In the genomic region with DNA sequence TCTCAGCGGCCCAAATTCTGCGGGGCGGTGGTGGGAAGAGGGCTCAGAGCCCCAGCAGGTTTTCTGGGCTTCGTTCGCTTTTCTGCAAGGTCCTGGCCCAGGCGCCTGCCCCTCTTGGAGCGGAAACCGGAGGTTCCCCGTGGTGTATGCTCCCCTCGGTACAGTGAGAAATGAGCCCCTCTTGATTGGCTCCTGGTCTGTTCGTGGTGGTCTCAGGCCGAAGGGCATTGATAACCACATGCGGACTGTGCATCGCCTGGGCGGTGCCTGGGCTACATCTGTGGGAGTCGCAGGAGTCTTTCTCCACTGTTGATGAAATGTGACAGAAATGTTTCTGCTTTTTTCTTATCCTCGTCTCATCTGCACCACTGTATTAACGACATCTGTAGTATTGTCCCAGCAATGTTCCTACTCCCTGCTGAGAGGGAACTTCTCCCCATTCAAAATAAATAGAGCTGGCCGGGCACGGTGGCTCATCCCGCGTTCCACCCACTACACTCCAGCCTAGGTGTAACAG, we compare ENCODE assay signal across 8 cellular contexts. TPM values are rescaled to one million over a fixed set of nuclear protein-coding genes. Genes with fewer than 3 reads are reported as not detected.
DNase-seq lines count a peak whose midpoint lies in the region; ATAC-seq and TF ChIP-seq lines count a peak whose summit lies in the region.

No MANE protein-coding gene starts in this region.

- H3F3A ChIP-seq in SK-N-SH (replicated peaks; ENCODE audit: insufficient read depth), result peaks cover 18% of the 10 kb centered on the region

- peak overlapping the region; percentile 84 for H4K91ac ChIP-seq in trophoblast cell (ENCODE audit: low read depth, low read length)

- WGBS in SK-N-SH (ENCODE audit: low lambda C conversion rate), result 25% methylated on average over 8 of the region's 22 CpGs
- no CpG with 5 or more reads among the region's 22 CpGs for WGBS in trophoblast cell (ENCODE audit: extremely low coverage, insufficient coverage, insufficient read length)

- H3K79me1 ChIP-seq in trophoblast cell (ENCODE audit: low read length), result peaks cover 12% of the 10 kb centered on the region

- H4K20me1 ChIP-seq in SK-N-SH (ENCODE audit: insufficient read depth), result no peaks in the 10 kb centered on the region

- CTCF ChIA-PET in SK-N-SH (lab: Yijun Ruan, JAX), result interaction anchor here (0.7 to 3.5 kb wide), 13 partner anchors 8 to 149 kb away, joined by 3 to 18 read pairs (median 5); partner anchors contain the start of genes NPDC1, RNF224 and SAPCD2

- H3K18ac ChIP-seq in trophoblast cell (ENCODE audit: low read length), result peak overlapping the region; percentile 72

- peak overlapping the region; percentile 99 for H3K4me2 ChIP-seq in SK-N-SH
- peak overlapping the region; percentile 71 for H3K4me2 ChIP-seq in trophoblast cell (ENCODE audit: low read length)

- no peak for TF ChIP-seq POLR2A in erythroblast (IDR thresholded peaks at IDR 0.05; ENCODE audit: low read length)

- H2AK5ac ChIP-seq in trophoblast cell (ENCODE audit: low read length), result no peak overlapping the region

- H3K4ac ChIP-seq in trophoblast cell (ENCODE audit: low read depth, low read length), result peak overlapping the region; percentile 30

- peak overlapping the region; percentile 42 for H2BK5ac ChIP-seq in trophoblast cell (ENCODE audit: low read depth, low read length, poor library complexity)

- peaks cover 13 to 21% of the 10 kb centered on the region in 2 experiments for H3K4me1 ChIP-seq in SK-N-SH (ENCODE audit: control insufficient read depth in 1 of 2, insufficient read depth in 2 of 2, low read depth in 1 of 2, low read length in 1 of 2)
- peaks cover 30% of the 10 kb centered on the region for H3K4me1 ChIP-seq in RWPE2 (ENCODE audit: insufficient read depth, poor library complexity, severe bottlenecking)
- peaks cover 10 to 12% of the 10 kb centered on the region in 2 experiments for H3K4me1 ChIP-seq in trophoblast cell (ENCODE audit: control insufficient read depth in 1 of 2, insufficient read depth in 2 of 2, low read length in 2 of 2)

- H3K9me3 ChIP-seq in SK-N-SH (no peaks in the 10 kb centered on the region), RWPE2 (ENCODE audit: severe bottlenecking) (no peaks in the 10 kb centered on the region), trophoblast cell (ENCODE audit: insufficient read depth, low read depth, low read length) (peaks cover 1% of the 10 kb centered on the region)

- peak; percentile 67 for DNase-seq in SK-N-SH
- DNase-seq in RWPE2 (ENCODE audit: low spot score), result no peak
- peak; percentile 61 to 69 for DNase-seq in erythroblast (lab: John Stamatoyannopoulos, UW)
- DNase-seq in trophoblast cell, result no peak
- no peak for DNase-seq in LoVo (ENCODE audit: low spot score)
- DNase-seq in glomerular visceral epithelial cell (ENCODE audit: extremely low spot score), result no peak

- peak overlapping the region; percentile 69; the same call in 1 of the 2 replicates for H2AFZ ChIP-seq in SK-N-SH (ENCODE audit: low read depth)
- H2AFZ ChIP-seq in trophoblast cell (ENCODE audit: insufficient read depth, low read length, poor library complexity), result peak overlapping the region; percentile 79

- H3K27ac ChIP-seq in SK-N-SH (ENCODE audit: low read depth in 2 of 2, low read length in 1 of 2) (peak overlapping the region; percentile 57 to 88; a peak in 3 of 4 replicates), RWPE2 (ENCODE audit: poor library complexity, severe bottlenecking) (peak overlapping the region; percentile 83), trophoblast cell (ENCODE audit: low read depth, low read length) (peak overlapping the region; percentile 76)

- H3K36me3 ChIP-seq in SK-N-SH (replicated peaks in 1 of 2; ENCODE audit: control insufficient read depth in 1 of 2, insufficient read depth in 2 of 2, low read length in 1 of 2) (peaks cover 9 to 12% of the 10 kb centered on the region in 2 experiments), RWPE2 (ENCODE audit: low read depth) (peaks cover 20% of the 10 kb centered on the region), trophoblast cell (ENCODE audit: control insufficient read depth in 1 of 2, insufficient read depth in 2 of 2, low read length in 2 of 2) (peaks cover 6 to 10% of the 10 kb centered on the region in 2 experiments)

- TF ChIP-seq CTCF in SK-N-SH (IDR thresholded peaks at IDR 0.05) (no peak), RWPE2 (IDR thresholded peaks at IDR 0.05; ENCODE audit: poor library complexity, severe bottlenecking) (no peak)

- ATAC-seq in SK-N-SH treated with all-trans-retinoic acid at 6 μM for 48 hours (no peak), RWPE2 (ENCODE audit: low read depth) (no peak), GM19397 (IDR thresholded peaks at IDR 0.05; ENCODE audit: unreplicated experiment) (no peak)

- no peak for TF ChIP-seq RAD21 in SK-N-SH (IDR thresholded peaks at IDR 0.05; ENCODE audit: low read length)

- H3K9ac ChIP-seq in SK-N-SH (peak overlapping the region; percentile 79), trophoblast cell (ENCODE audit: low read length) (peak overlapping the region; percentile 83)

- peak overlapping the region; percentile 80 to 93 for H3K4me3 ChIP-seq in SK-N-SH (ENCODE audit: low read depth in 2 of 2, low read length in 1 of 2)
- H3K4me3 ChIP-seq in RWPE2 (ENCODE audit: severe bottlenecking), result peak overlapping the region; percentile 66
- H3K4me3 ChIP-seq in trophoblast cell (ENCODE audit: low read depth, low read length), result peak overlapping the region; percentile 84

- peak overlapping the region; percentile 66 for H3K14ac ChIP-seq in trophoblast cell (ENCODE audit: low read length)

- TF ChIP-seq EP300 in SK-N-SH (IDR thresholded peaks at IDR 0.05; ENCODE audit: borderline replicate concordance in 1 of 2, low read depth in 1 of 2, low read length in 1 of 2), result no peak

- peak overlapping the region; percentile 86 for H4K8ac ChIP-seq in trophoblast cell (ENCODE audit: low read depth, low read length)

- peak overlapping the region; percentile 68 for H4K12ac ChIP-seq in trophoblast cell (ENCODE audit: low read depth, low read length)

- POLR2A ChIA-PET in SK-N-SH (lab: Yijun Ruan, JAX), result interaction anchor here (0.6 to 2.1 kb wide), 6 partner anchors 17 to 309 kb away, joined by 3 to 21 read pairs (median 6); partner anchors contain the start of genes NPDC1, RNF208, SAPCD2 and TUBB4B

- H2BK12ac ChIP-seq in trophoblast cell (ENCODE audit: low read length), result no peak overlapping the region

- no peak overlapping the region for H3K23ac ChIP-seq in trophoblast cell (ENCODE audit: low read length)

- H3K79me2 ChIP-seq in SK-N-SH (ENCODE audit: insufficient read depth), result peaks cover 18% of the 10 kb centered on the region; the same call in 1 of the 2 replicates
- H3K79me2 ChIP-seq in trophoblast cell (ENCODE audit: control insufficient read depth, insufficient read depth, low read length, poor library complexity), result peaks cover 7% of the 10 kb centered on the region

- no peaks in the 10 kb centered on the region for H3K9me2 ChIP-seq in SK-N-SH

- H2BK120ac ChIP-seq in trophoblast cell (ENCODE audit: insufficient read depth, low read length, poor library complexity), result peak overlapping the region; percentile 43

- H3K27me3 ChIP-seq in SK-N-SH (ENCODE audit: insufficient read depth) (no peaks in the 10 kb centered on the region), RWPE2 (ENCODE audit: insufficient read depth, poor library complexity, severe bottlenecking) (no peaks in the 10 kb centered on the region), trophoblast cell (ENCODE audit: insufficient read depth, low read length) (no peaks in the 10 kb centered on the region)

TF ChIP-seq in SK-N-SH, 30 proteins besides CTCF, POLR2A, EP300 and RAD21:
- TF ChIP-seq GABPA (IDR thresholded peaks at IDR 0.05; ENCODE audit: low read depth), result peak; percentile 34; the same call in 1 of the 2 replicates
- TF ChIP-seq RXRA (IDR thresholded peaks at IDR 0.05; ENCODE audit: borderline replicate concordance, low read depth), result no peak

TF ChIP-seq in SK-N-SH treated with all-trans-retinoic acid at 6 μM for 48 hours, 23 proteins besides CTCF, POLR2A, EP300 and RAD21 (continues in another document):
- TF ChIP-seq ZNF8 (CRISPR knock-in tag; IDR thresholded peaks at IDR 0.05) (no peak), ZNF70 (CRISPR knock-in tag; IDR thresholded peaks at IDR 0.05) (no peak), BACH2 (CRISPR knock-in tag; IDR thresholded peaks at IDR 0.05; ENCODE audit: borderline replicate concordance) (no peak), CREB5 (CRISPR knock-in tag; IDR thresholded peaks at IDR 0.05; ENCODE audit: low read depth) (no peak)

RNA-seq across cellular contexts. Expression of gene MAN1B1, which starts 0.7 kb away (rescaled TPM):
- 57.8 and 61.9 TPM in 2 replicates for polyA plus RNA-seq in SK-N-SH (2012; rRNA removed)
- 27.1 and 44.0 TPM in 2 replicates for polyA plus RNA-seq in SK-N-SH (2012; cell fraction: cytosol; rRNA removed)
- 115 and 121 TPM in 2 replicates for polyA plus RNA-seq in SK-N-SH (2012; cell fraction: nucleus; rRNA removed)
- 36.5 and 37.4 TPM in 2 replicates for polyA plus RNA-seq in trophoblast cell (2013)

RNA-seq across cellular contexts. Expression of gene UAP1L1, which starts 10.2 kb away (rescaled TPM):
- polyA plus RNA-seq in SK-N-SH (2012; rRNA removed), result 3.2 and 5.6 TPM in 2 replicates
- polyA plus RNA-seq in SK-N-SH (2012; cell fraction: cytosol; rRNA removed), result 1.5 and 2.3 TPM in 2 replicates
- polyA plus RNA-seq in SK-N-SH (2012; cell fraction: nucleus; rRNA removed), result 21.7 and 23.8 TPM in 2 replicates
- 5.1 and 5.5 TPM in 2 replicates for polyA plus RNA-seq in trophoblast cell (2013)

RNA-seq across cellular contexts. Expression of gene SAPCD2, which starts 17.1 kb away (rescaled TPM):
- 4.6 and 6.0 TPM in 2 replicates for polyA plus RNA-seq in SK-N-SH (2012; rRNA removed)
- 2.1 and 5.0 TPM in 2 replicates for polyA plus RNA-seq in SK-N-SH (2012; cell fraction: cytosol; rRNA removed)
- polyA plus RNA-seq in SK-N-SH (2012; cell fraction: nucleus; rRNA removed), result 6.3 and 7.3 TPM in 2 replicates
- polyA plus RNA-seq in trophoblast cell (2013), result 9.0 and 9.1 TPM in 2 replicates

RNA-seq across cellular contexts. Expression of gene DPP7, which starts 27.1 kb away (rescaled TPM):
- 127 and 141 TPM in 2 replicates for polyA plus RNA-seq in SK-N-SH (2012; rRNA removed)
- polyA plus RNA-seq in SK-N-SH (2012; cell fraction: cytosol; rRNA removed), result 30.2 and 55.0 TPM in 2 replicates
- 795 and 924 TPM in 2 replicates for polyA plus RNA-seq in SK-N-SH (2012; cell fraction: nucleus; rRNA removed)
- polyA plus RNA-seq in trophoblast cell (2013), result 11.0 and 12.4 TPM in 2 replicates

RNA-seq across cellular contexts. Expression of gene ENTPD2, which starts 33.6 kb away (rescaled TPM):
- not detected in 2 replicates for polyA plus RNA-seq in SK-N-SH (2012; rRNA removed)
- not detected in 2 replicates for polyA plus RNA-seq in SK-N-SH (2012; cell fraction: cytosol; rRNA removed)
- polyA plus RNA-seq in SK-N-SH (2012; cell fraction: nucleus; rRNA removed), result 0.02 TPM in 1 of 2 replicates, not detected in the other
- polyA plus RNA-seq in trophoblast cell (2013), result 1.2 TPM in 2 replicates

Comparison
In these comparisons a context has a peak if more than half of its experiments do, and no peak if none do; other contexts are left out.
1. DNase-seq: peak in SK-N-SH (single experiment) and erythroblast (2 of 2); none in RWPE2 (single experiment), trophoblast cell (0 of 2), LoVo (single experiment) and glomerular visceral epithelial cell (single experiment).
2. Peak in every context shown above with its lines, with median percentiles within 50 percentile points of each other: H3K27ac ChIP-seq and H3K4me3 ChIP-seq.